In the genomic region with DNA sequence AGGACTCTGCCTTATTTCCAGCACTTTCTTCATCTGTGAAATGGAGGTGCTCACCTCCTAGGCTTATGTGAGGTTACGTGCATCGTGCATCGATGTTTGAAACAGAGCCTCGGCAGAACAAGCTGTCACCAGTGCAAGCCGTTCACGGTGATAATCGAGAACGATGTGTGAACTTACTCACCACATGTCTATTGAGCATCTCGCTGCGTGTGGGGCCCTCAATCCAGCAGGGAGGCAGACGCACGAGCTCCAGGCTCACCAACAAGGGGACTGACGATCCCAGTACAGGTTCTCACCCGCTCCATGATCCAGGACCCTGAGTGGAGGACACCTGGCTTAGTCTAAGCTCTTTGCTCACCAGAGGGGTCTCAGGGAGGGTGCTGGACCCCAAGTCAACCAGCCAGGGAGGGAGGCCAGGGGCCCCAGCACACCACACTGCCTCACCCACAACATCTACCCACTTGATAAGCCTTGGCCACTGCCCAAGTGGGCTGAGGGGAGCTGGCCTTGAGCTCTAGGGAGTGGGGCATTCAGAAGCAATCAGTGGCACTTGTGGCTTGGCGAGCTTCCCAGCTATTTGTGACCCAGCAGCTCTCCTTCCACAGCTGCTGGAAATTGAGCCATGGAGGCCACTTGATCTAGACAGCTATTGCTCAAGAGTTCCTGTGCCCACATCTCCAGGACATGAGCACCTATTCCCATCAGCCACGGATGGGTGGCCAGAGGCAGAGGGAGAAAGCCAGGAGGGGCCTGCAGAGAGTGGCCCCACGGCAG, we compare ENCODE assay signal across 13 cellular contexts. TPM values are rescaled to one million over a fixed set of nuclear protein-coding genes. Genes with fewer than 3 reads are reported as not detected.
A peak's percentile ranks its signal among the peaks of the same experiment; 100 is the strongest.
DNase-seq lines count a peak whose midpoint lies in the region; ATAC-seq and TF ChIP-seq lines count a peak whose summit lies in the region.
"Had no signal": no experiment of that assay in that cellular context is flagged by ENCODE, and none has a peak within 500 bp of the region (broad histone marks: within the 10 kb centered on the region; RNA-seq: fewer than 3 reads in every experiment).

No MANE protein-coding gene starts in this region.

- no peaks in the 10 kb centered on the region for H3K27me3 ChIP-seq in adrenal gland

- WGBS in adrenal gland, 4 donors: 65 to 83% (median 73%) methylated on average over 2 to 17 of the region's 17 CpGs

- H3K36me3 ChIP-seq in adrenal gland (replicated peaks in 1 of 2): no peaks in the 10 kb centered on the region
- H3K36me3 ChIP-seq: prostate gland had no signal

- CTCF ChIA-PET in GM10248 (lab: Yijun Ruan, JAX): interaction anchor here (1.5 to 3.3 kb wide), 2 partner anchors 13 to 24 kb away, joined by 4 to 13 read pairs; no protein-coding TSS in a partner anchor

- ATAC-seq in HG02970 (IDR thresholded peaks at IDR 0.05; ENCODE audit: low FRiP score, unreplicated experiment): no peak

- H3K4me3 ChIP-seq in adrenal gland: no peak overlapping the region
- H3K4me3 ChIP-seq: prostate gland had no signal

- TF ChIP-seq CTCF in adrenal gland (IDR thresholded peaks at IDR 0.05) (no peak), GM10248 (IDR thresholded peaks at IDR 0.05; ENCODE audit: control extremely low read depth, extremely low read depth, low read depth, missing control alignments) (no peak)

- H3K4me1 ChIP-seq in adrenal gland (replicated peaks in 1 of 2): no peaks in the 10 kb centered on the region
- H3K4me1 ChIP-seq: prostate gland had no signal

- DNase-seq in DMS153 treated with DMSO at 0.1 percent for 48 hours (lab: John Stamatoyannopoulos, UW; ENCODE audit: unreplicated experiment) (peak; percentile 47), NCI-H1092 treated with DMSO at 0.1 percent for 48 hours (lab: John Stamatoyannopoulos, UW) (peak; percentile 92), adrenal gland (peak in 4 of 7 donors; percentile 17 to 27 (median 25)), myocyte (ENCODE audit: low read depth) (peak; percentile 96), NCI-H2171 (lab: John Stamatoyannopoulos, UW) (no peak), D341Med (ENCODE audit: low spot score) (no peak), GM10248 (ENCODE audit: extremely low spot score) (no peak)
- DNase-seq: activated gamma-delta T cell treated with Interleukin-2 at 50 U/mL for 16 hours, mammary epithelial cell, NCI-H2171 treated with DMSO at 0.1 percent for 48 hours, trophoblast cell had no signal

- H3K9me3 ChIP-seq in adrenal gland (replicated peaks in 1 of 3): no peaks in the 10 kb centered on the region
- H3K9me3 ChIP-seq: prostate gland had no signal

- intact Hi-C loops in adrenal gland (cut with DNase I): no loop called here

- no peak for TF ChIP-seq POLR2A in adrenal gland (IDR thresholded peaks at IDR 0.05)

- POLR2A ChIA-PET in GM10248 (lab: Yijun Ruan, JAX): interaction anchor here (0.6 kb wide), 1 partner anchor 278 kb away, joined by 3 read pairs; no protein-coding TSS in a partner anchor

- no peak overlapping the region for H3K27ac ChIP-seq in adrenal gland
- H3K27ac ChIP-seq: prostate gland had no signal

RNA-seq across cellular contexts. Expression of a gene that starts 34.4 kb away (rescaled TPM):
- total RNA-seq in adrenal gland: 1 to 10 TPM in 2 of 8 donors, under 1 TPM in 6; 0.06 to 1.3 (median 0.34) TPM
- polyA plus RNA-seq in adrenal gland: 1 to 10 TPM; 1.5 to 1.8 (median 1.5) TPM
- 0.26 TPM in 1 of 2 replicates, not detected in the other for total RNA-seq in myocyte
- polyA plus RNA-seq in myocyte (2012): 0.03 TPM
- polyA plus RNA-seq: mammary epithelial cell had no signal

Comparison
In these comparisons a context has a peak if more than half of its experiments do, and no peak if none do; other contexts are left out.
1. DNase-seq: peak in DMS153 treated with DMSO at 0.1 percent for 48 hours (single experiment), NCI-H1092 treated with DMSO at 0.1 percent for 48 hours (single experiment), adrenal gland (4 of 7) and myocyte (single experiment); none in NCI-H2171 (single experiment), D341Med (single experiment) and GM10248 (single experiment).